ENCODE assay signal across 8 cellular contexts in genomic region chr22:26479792-26480610, GRCh38.
DNase-seq lines count a peak whose midpoint lies in the region; ATAC-seq and TF ChIP-seq lines count a peak whose summit lies in the region.

No MANE protein-coding gene starts in this region.

- H3K27ac ChIP-seq in duodenal mucosa (ENCODE audit: low read depth, low read length): no peak overlapping the region
- H3K27ac ChIP-seq in parathyroid adenoma: no peak overlapping the region

- peak overlapping the region; percentile 31 for H3K4me2 ChIP-seq in parathyroid adenoma (ENCODE audit: low read length)

- H3K4me3 ChIP-seq in HAP-1 (peak overlapping the region; percentile 22), NT2/D1 (ENCODE audit: insufficient read length, low read depth) (no peak overlapping the region), duodenal mucosa (ENCODE audit: low read depth in 1 of 2, low read length in 2 of 2) (peak overlapping the region; percentile 60 to 64), parathyroid adenoma (ENCODE audit: low read depth, low read length) (no peak overlapping the region)

- no peak overlapping the region for H2AFZ ChIP-seq in parathyroid adenoma

- H3K27me3 ChIP-seq in HAP-1 (ENCODE audit: low read depth) (no peaks in the 10 kb centered on the region), NT2/D1 (ENCODE audit: insufficient read depth, insufficient read length) (no peaks in the 10 kb centered on the region), duodenal mucosa (ENCODE audit: control insufficient read depth in 1 of 2, insufficient read depth in 2 of 2, low read length in 2 of 2) (no peaks in the 10 kb centered on the region), parathyroid adenoma (ENCODE audit: control insufficient read depth, insufficient read depth, low read length) (no peaks in the 10 kb centered on the region)

- H3K79me2 ChIP-seq in parathyroid adenoma: peaks cover 3% of the 10 kb centered on the region

- in situ Hi-C loops in HAP-1 (cut with MboI; ENCODE audit: low sequenced_read_pairs): no loop called here

- DNase-seq in HAP-1 (ENCODE audit: low spot score in 2 of 2): peak in 1 of 2 experiments; percentile 21
- DNase-seq in NT2/D1 (ENCODE audit: low read depth, low spot score): no peak
- no peak for DNase-seq in T1000 (lab: John Stamatoyannopoulos, UW)
- no peak for DNase-seq in AG08395 (ENCODE audit: low spot score)

- ATAC-seq in GM21447 (IDR thresholded peaks at IDR 0.05; ENCODE audit: unreplicated experiment): no peak
- no peak for ATAC-seq in GM18909 (IDR thresholded peaks at IDR 0.05; ENCODE audit: poor library complexity, unreplicated experiment)

- peak overlapping the region; percentile 25 for H3K9ac ChIP-seq in NT2/D1 (ENCODE audit: insufficient read length, low read depth)
- H3K9ac ChIP-seq in duodenal mucosa (ENCODE audit: low read depth in 1 of 2, low read length in 2 of 2): peak overlapping the region; percentile 50 to 73
- no peak overlapping the region for H3K9ac ChIP-seq in parathyroid adenoma

- peaks cover 46% of the 10 kb centered on the region for H3K4me1 ChIP-seq in HAP-1
- no peaks in the 10 kb centered on the region for H3K4me1 ChIP-seq in NT2/D1 (ENCODE audit: insufficient read depth, insufficient read length)
- H3K4me1 ChIP-seq in duodenal mucosa (ENCODE audit: control insufficient read depth in 1 of 2, insufficient read depth in 2 of 2, low read length in 2 of 2): peaks cover 38 to 43% of the 10 kb centered on the region in 2 donors
- peaks cover 3% of the 10 kb centered on the region for H3K4me1 ChIP-seq in parathyroid adenoma

- TF ChIP-seq CTCF in parathyroid adenoma (IDR thresholded peaks at IDR 0.05): no peak

- peaks cover 36% of the 10 kb centered on the region for H3K36me3 ChIP-seq in HAP-1 (replicated peaks)
- H3K36me3 ChIP-seq in NT2/D1 (ENCODE audit: insufficient read depth, insufficient read length, low read length): peaks cover 48% of the 10 kb centered on the region
- H3K36me3 ChIP-seq in duodenal mucosa (ENCODE audit: control insufficient read depth in 1 of 2, insufficient read depth in 2 of 2, low read length in 2 of 2): peaks cover 14 to 15% of the 10 kb centered on the region in 2 donors
- H3K36me3 ChIP-seq in parathyroid adenoma (ENCODE audit: control insufficient read depth, insufficient read depth, low read length): no peaks in the 10 kb centered on the region

- H3K9me3 ChIP-seq in HAP-1 (no peaks in the 10 kb centered on the region; the same call in 1 of the 2 replicates), NT2/D1 (ENCODE audit: insufficient read depth, low read length) (no peaks in the 10 kb centered on the region), duodenal mucosa (ENCODE audit: control insufficient read depth in 1 of 2, low read length in 2 of 2) (no peaks in the 10 kb centered on the region), parathyroid adenoma (ENCODE audit: control insufficient read depth, low read length) (no peaks in the 10 kb centered on the region)

Comparison
In these comparisons a context has a peak if more than half of its experiments do, and no peak if none do; other contexts are left out.
1. H3K4me3 ChIP-seq: peak in HAP-1 (single experiment) and duodenal mucosa (2 of 2); none in NT2/D1 (single experiment) and parathyroid adenoma (single experiment).